Comparison of ENCODE assay signal across 17 cellular contexts in the genomic region with DNA sequence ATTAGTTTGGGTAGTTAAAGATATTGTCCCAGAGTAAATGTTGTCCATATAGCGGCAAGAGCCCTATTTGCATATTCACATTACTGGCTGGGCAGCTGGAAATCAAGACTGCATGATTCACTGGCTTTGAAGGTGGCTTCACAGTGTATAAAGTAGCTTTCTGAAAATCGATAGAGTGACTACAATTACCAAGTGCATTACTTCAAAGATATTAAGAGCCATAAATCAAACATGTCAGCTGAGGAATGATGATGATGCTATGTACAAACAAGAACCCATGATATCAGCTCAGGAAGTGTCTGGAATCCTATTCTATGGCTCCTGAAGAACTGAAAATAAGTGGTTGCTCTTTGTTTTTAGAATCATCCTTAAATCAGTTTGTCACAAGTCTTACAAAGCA.
DNase-seq lines count a peak whose midpoint lies in the region; TF ChIP-seq lines count a peak whose summit lies in the region.
"Had no signal": no experiment of that assay in that cellular context is flagged by ENCODE, and none has a peak within 500 bp of the region (broad histone marks: within the 10 kb centered on the region; RNA-seq: fewer than 3 reads in every experiment).

No MANE protein-coding gene starts in this region.

- H3K9ac ChIP-seq in H9 (ENCODE audit: extremely low read depth, insufficient read length, low read length) = no peak overlapping the region
- H3K9ac ChIP-seq: BLaER1, KMS-11 had no signal

- H3K79me1 ChIP-seq in H9 (ENCODE audit: insufficient read depth, low read depth, low read length, poor library complexity, severe bottlenecking) = no peaks in the 10 kb centered on the region

- no peak overlapping the region for H2BK15ac ChIP-seq in H9 (ENCODE audit: low read depth, low read length)

- peak; percentile 18 for DNase-seq in NCI-H1105 treated with DMSO at 0.1 percent for 48 hours (lab: John Stamatoyannopoulos, UW)
- no peak for DNase-seq in NCI-H1105 (lab: John Stamatoyannopoulos, UW)
- DNase-seq in HuH-7.5 (ENCODE audit: low spot score) = peak; percentile 29
- peak; percentile 61 for DNase-seq in NCI-H69 (lab: John Stamatoyannopoulos, UW)
- peak; percentile 32 for DNase-seq in kidney tubule cell (ENCODE audit: low spot score)
- no peak for DNase-seq in NCI-H524 (lab: John Stamatoyannopoulos, UW)
- DNase-seq in MV-4-11 (lab: John Stamatoyannopoulos, UW) = no peak
- DNase-seq in H9 = no peak
- DNase-seq: 8988T; CD8-positive, alpha-beta memory T cell; NCI-H526 treated with DMSO at 0.1 percent for 48 hours; PC-9; T-helper 1 cell had no signal

- H3T11ph ChIP-seq in H9 (ENCODE audit: low read length) = no peak overlapping the region

- no peak overlapping the region for H3K56ac ChIP-seq in H9 (ENCODE audit: insufficient read length, low read depth, low read length)

- H4K5ac ChIP-seq in H9 (ENCODE audit: insufficient read length, low read depth, low read length) = no peak overlapping the region

- H3K9me3 ChIP-seq in H9 (ENCODE audit: control insufficient read depth, low read depth, low read length) = no peaks in the 10 kb centered on the region
- H3K9me3 ChIP-seq: BLaER1 had no signal

- no peaks in the 10 kb centered on the region; the same call in 1 of the 2 replicates for H3K4me1 ChIP-seq in H9 (ENCODE audit: insufficient read depth, low read length)
- H3K4me1 ChIP-seq: BLaER1 had no signal

- no peak overlapping the region for H3K4me3 Mint-ChIP-seq in H9
- H3K4me3 Mint-ChIP-seq: CD8-positive, alpha-beta memory T cell; GM23338 had no signal

- no peaks in the 10 kb centered on the region for H3K27me3 Mint-ChIP-seq in H9 (ENCODE audit: low read depth)

- no peak overlapping the region for H3K4me2 ChIP-seq in H9 (ENCODE audit: insufficient read depth, insufficient read length, low read length)
- H3K4me2 ChIP-seq: BLaER1, GM23338, KMS-11, PC-9 had no signal

- no peak overlapping the region for H3K27ac Mint-ChIP-seq in H9
- H3K27ac Mint-ChIP-seq: CD8-positive, alpha-beta memory T cell; GM23338 had no signal

- H3K23ac ChIP-seq in H9 (ENCODE audit: insufficient read length, low read depth, low read length) = no peak overlapping the region

- no peaks in the 10 kb centered on the region for H3K79me2 ChIP-seq in H9 (ENCODE audit: insufficient read depth, low read length)

- H3K23me2 ChIP-seq in H9 (ENCODE audit: insufficient read length, low read depth, low read length, poor library complexity, severe bottlenecking) = no peaks in the 10 kb centered on the region

- no peak overlapping the region for H2BK120ac ChIP-seq in H9 (ENCODE audit: low read depth, low read length, poor library complexity, severe bottlenecking)

- H3K4me1 Mint-ChIP-seq in H9 = no peaks in the 10 kb centered on the region
- H3K4me1 Mint-ChIP-seq: CD8-positive, alpha-beta memory T cell; GM23338 had no signal

- no peak overlapping the region for H3K4ac ChIP-seq in H9 (ENCODE audit: low read depth, low read length)

- H2BK20ac ChIP-seq in H9 (ENCODE audit: low read depth, low read length, poor library complexity, severe bottlenecking) = no peak overlapping the region

- H3K27me3 ChIP-seq in H9 (ENCODE audit: insufficient read depth, low read length) = no peaks in the 10 kb centered on the region
- H3K27me3 ChIP-seq: BLaER1 had no signal

- H2AFZ ChIP-seq in H9 (ENCODE audit: low read length) = no peak overlapping the region
- H2AFZ ChIP-seq: GM23338, PC-9 had no signal

- no peak overlapping the region for H2BK12ac ChIP-seq in H9 (ENCODE audit: insufficient read length, low read depth, low read length)

- H4K91ac ChIP-seq in H9 (ENCODE audit: insufficient read length, low read depth, low read length) = no peak overlapping the region

- TF ChIP-seq CTCF in H9 (conservative IDR thresholded peaks at IDR 0.05) = no peak

- no peak overlapping the region for H2BK5ac ChIP-seq in H9 (ENCODE audit: insufficient read length, low read length)

- H4K20me1 ChIP-seq in H9 (ENCODE audit: control insufficient read depth, insufficient read depth, insufficient read length) = no peaks in the 10 kb centered on the region
- H4K20me1 ChIP-seq: BLaER1 had no signal

- H3K27ac ChIP-seq in H9 (ENCODE audit: insufficient read length, low read depth, low read length) = no peak overlapping the region
- H3K27ac ChIP-seq: BLaER1, KMS-11, PC-9, SK-N-MC had no signal

- H2AK5ac ChIP-seq in H9 (ENCODE audit: insufficient read length, low read length) = no peak overlapping the region

- no peak overlapping the region for H4K8ac ChIP-seq in H9 (replicated peaks; ENCODE audit: insufficient read length, low read depth, low read length)

- H3K14ac ChIP-seq in H9 (ENCODE audit: insufficient read depth, low read length) = no peak overlapping the region

- peaks cover 0 to 3% of the 10 kb centered on the region in 2 experiments; a peak in 3 of 5 replicates for H3K9me3 Mint-ChIP-seq in H9

- WGBS in H9 (ENCODE audit: extremely low coverage, insufficient read length, low lambda C conversion rate) = no CpG with 5 or more reads among the region's 2 CpGs

- no peak overlapping the region for H3K18ac ChIP-seq in H9 (ENCODE audit: insufficient read length, low read depth, low read length)

- H3K36me3 Mint-ChIP-seq in H9 (ENCODE audit: insufficient read depth in 1 of 3, low read depth in 3 of 3) = no peaks in the 10 kb centered on the region; a peak in 1 of 7 replicates
- H3K36me3 Mint-ChIP-seq: CD8-positive, alpha-beta memory T cell had no signal

Comparison
In these comparisons a context has a peak if more than half of its experiments do, and no peak if none do; other contexts are left out.
1. DNase-seq: peak in NCI-H1105 treated with DMSO at 0.1 percent for 48 hours (single experiment), HuH-7.5 (single experiment), NCI-H69 (single experiment) and kidney tubule cell (single experiment); none in NCI-H1105 (single experiment), NCI-H524 (0 of 2), MV-4-11 (single experiment) and H9 (single experiment).